ENCODE assay signal across 8 cellular contexts in the genomic region with DNA sequence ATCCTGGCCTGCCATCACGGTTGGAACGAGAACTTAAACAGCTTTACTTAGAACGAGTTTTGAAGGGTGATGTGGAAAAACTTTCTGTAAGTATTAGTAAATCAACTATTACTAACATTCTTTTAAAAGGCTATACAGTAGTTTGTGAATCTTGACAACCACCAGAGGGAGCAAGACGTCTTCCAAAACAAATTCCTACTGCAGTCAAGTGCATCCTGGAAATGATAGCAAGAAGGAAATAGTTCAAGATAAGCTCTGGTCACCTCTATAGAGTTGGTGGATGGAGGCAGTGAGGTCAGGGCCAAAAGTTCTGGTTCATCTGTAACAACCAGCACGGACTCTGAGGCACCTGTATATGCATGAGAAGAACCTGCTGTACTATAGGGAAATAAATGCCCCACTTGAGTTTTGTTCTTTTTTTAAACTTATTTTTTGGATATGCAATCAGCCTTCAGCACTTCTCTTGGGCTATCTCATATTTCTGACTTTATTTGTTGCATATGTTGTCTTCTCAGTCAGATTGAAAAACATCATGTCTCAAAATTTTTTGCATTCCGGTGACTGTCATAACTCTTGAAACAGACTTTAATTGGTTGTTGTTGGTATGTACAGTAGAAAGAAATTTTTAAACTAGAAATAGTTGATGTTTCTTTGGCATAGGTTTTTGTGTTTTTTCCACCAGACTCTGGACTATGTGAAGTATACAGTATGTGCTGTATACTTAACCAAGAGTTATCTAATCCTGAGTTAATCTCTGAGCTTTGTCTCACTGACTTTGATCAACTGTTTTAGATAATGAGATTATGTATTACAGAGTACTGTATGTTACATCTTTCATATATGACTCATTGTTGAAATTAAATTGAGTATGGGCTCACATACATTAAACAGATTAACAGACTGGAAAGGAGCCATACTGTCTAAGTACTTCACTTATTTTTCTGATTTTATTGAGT. TPM values are rescaled to one million over a fixed set of nuclear protein-coding genes. Genes with fewer than 3 reads are reported as not detected.
A peak's percentile ranks its signal among the peaks of the same experiment; 100 is the strongest.
DNase-seq lines count a peak whose midpoint lies in the region; ATAC-seq and TF ChIP-seq lines count a peak whose summit lies in the region.

No MANE protein-coding gene starts in this region.

- no peaks in the 10 kb centered on the region for H3K9me3 Mint-ChIP-seq in activated naive CD4-positive, alpha-beta T cell treated with anti-CD3 and anti-CD28 coated beads for 36 hours
- H3K9me3 Mint-ChIP-seq in activated naive CD4-positive, alpha-beta T cell treated with anti-CD3 and anti-CD28 coated beads, Interleukin-2, amount 50 U/mL, for 72 hours: no peaks in the 10 kb centered on the region
- H3K9me3 Mint-ChIP-seq in nephron progenitor cell: no peaks in the 10 kb centered on the region

- no peak overlapping the region for H3K4me3 Mint-ChIP-seq in activated naive CD4-positive, alpha-beta T cell treated with anti-CD3 and anti-CD28 coated beads for 36 hours
- H3K4me3 Mint-ChIP-seq in nephron progenitor cell: no peak overlapping the region

- TF ChIP-seq CTCF in fibroblast of the aortic adventitia (IDR thresholded peaks at IDR 0.05; ENCODE audit: insufficient read depth, low read length): peak; percentile 63
- peak; percentile 65 for TF ChIP-seq CTCF in nephron progenitor cell (IDR thresholded peaks at IDR 0.05)

- CTCF ChIA-PET in activated naive CD4-positive, alpha-beta T cell treated with anti-CD3 and anti-CD28 coated beads for 36 hours (lab: Charles Lee): interaction anchor here (0.7 to 2.0 kb wide), 8 partner anchors 13 to 346 kb away, joined by 3 to 11 read pairs (median 3); no protein-coding TSS in a partner anchor

- intact Hi-C loops in activated naive CD4-positive, alpha-beta T cell treated with anti-CD3 and anti-CD28 coated beads for 36 hours (cut with micrococcal nuclease): loop anchor here (1.0 kb wide), 5 partner anchors 36 to 308 kb away; no protein-coding TSS in a partner anchor

- no peaks in the 10 kb centered on the region for H3K27me3 Mint-ChIP-seq in activated naive CD4-positive, alpha-beta T cell treated with anti-CD3 and anti-CD28 coated beads for 36 hours (ENCODE audit: low read depth)
- H3K27me3 Mint-ChIP-seq in nephron progenitor cell (ENCODE audit: low read depth, poor library complexity): no peaks in the 10 kb centered on the region

- no peak for ATAC-seq in activated naive CD4-positive, alpha-beta T cell treated with anti-CD3 and anti-CD28 coated beads, Interleukin-2, amount 50 U/mL, for 72 hours

- no peak overlapping the region for H3K27ac Mint-ChIP-seq in activated naive CD4-positive, alpha-beta T cell treated with anti-CD3 and anti-CD28 coated beads for 36 hours
- H3K27ac Mint-ChIP-seq in activated naive CD4-positive, alpha-beta T cell treated with anti-CD3 and anti-CD28 coated beads, Interleukin-2, amount 50 U/mL, for 72 hours: peak overlapping the region in 1 of 2 donors; percentile 47
- H3K27ac Mint-ChIP-seq in nephron progenitor cell: no peak overlapping the region

- H3K4me1 Mint-ChIP-seq in activated naive CD4-positive, alpha-beta T cell treated with anti-CD3 and anti-CD28 coated beads for 36 hours (ENCODE audit: low read depth): no peaks in the 10 kb centered on the region
- H3K4me1 Mint-ChIP-seq in nephron progenitor cell: peaks cover 24% of the 10 kb centered on the region

- peaks cover 29% of the 10 kb centered on the region for H3K36me3 Mint-ChIP-seq in activated naive CD4-positive, alpha-beta T cell treated with anti-CD3 and anti-CD28 coated beads for 36 hours (ENCODE audit: low read depth)
- H3K36me3 Mint-ChIP-seq in activated naive CD4-positive, alpha-beta T cell treated with anti-CD3 and anti-CD28 coated beads, Interleukin-2, amount 50 U/mL, for 72 hours: peaks cover 5 to 8% of the 10 kb centered on the region in 2 donors
- H3K36me3 Mint-ChIP-seq in nephron progenitor cell (ENCODE audit: low read depth): peaks cover 40% of the 10 kb centered on the region

- DNase-seq in activated naive CD4-positive, alpha-beta T cell treated with anti-CD3 and anti-CD28 coated beads for 36 hours: peak; percentile 27
- DNase-seq in activated naive CD4-positive, alpha-beta T cell treated with anti-CD3 and anti-CD28 coated beads, Interleukin-2, amount 50 U/mL, for 72 hours (ENCODE audit: low spot score in 2 of 2): no peak
- DNase-seq in NCI-H1105 (lab: John Stamatoyannopoulos, UW) (peak; percentile 43), SW480 (ENCODE audit: low spot score) (peak; percentile 82), fibroblast of the aortic adventitia (ENCODE audit: low read depth) (peak; percentile 94), nephron progenitor cell (peak; percentile 21), D341Med (ENCODE audit: low spot score) (no peak)
- no peak for DNase-seq in stimulated activated CD4-positive, alpha-beta T cell treated with anti-CD3 and anti-CD28 coated beads, Interleukin-12 subunit alpha, Interleukin-12 subunit beta, amount 100 ng/mL, for 4 hours

- no peak overlapping the region for H3K4me3 ChIP-seq in fibroblast of the aortic adventitia (ENCODE audit: low read depth, low read length)

RNA-seq across cellular contexts. Expression of a gene that starts 37.7 kb away (rescaled TPM):
- 100 to 1,000 TPM; 358 to 366 TPM for total RNA-seq in activated naive CD4-positive, alpha-beta T cell treated with anti-CD3 and anti-CD28 coated beads for 36 hours
- 100 to 1,000 TPM; 345 to 382 TPM for total RNA-seq in activated naive CD4-positive, alpha-beta T cell treated with anti-CD3 and anti-CD28 coated beads, Interleukin-2, amount 50 U/mL, for 72 hours
- 97.1 and 127 TPM in 2 replicates for total RNA-seq in fibroblast of the aortic adventitia (ENCODE audit: low replicate concordance)

Comparison
In these comparisons a context has a peak if more than half of its experiments do, and no peak if none do; other contexts are left out.
1. DNase-seq: peak in activated naive CD4-positive, alpha-beta T cell treated with anti-CD3 and anti-CD28 coated beads for 36 hours (single experiment), NCI-H1105 (single experiment), SW480 (single experiment), fibroblast of the aortic adventitia (single experiment) and nephron progenitor cell (single experiment); none in activated naive CD4-positive, alpha-beta T cell treated with anti-CD3 and anti-CD28 coated beads, Interleukin-2, amount 50 U/mL, for 72 hours (0 of 2), D341Med (single experiment) and stimulated activated CD4-positive, alpha-beta T cell treated with anti-CD3 and anti-CD28 coated beads, Interleukin-12 subunit alpha, Interleukin-12 subunit beta, amount 100 ng/mL, for 4 hours (single experiment).